ENCODE assay signal across 8 cellular contexts in the genomic region with DNA sequence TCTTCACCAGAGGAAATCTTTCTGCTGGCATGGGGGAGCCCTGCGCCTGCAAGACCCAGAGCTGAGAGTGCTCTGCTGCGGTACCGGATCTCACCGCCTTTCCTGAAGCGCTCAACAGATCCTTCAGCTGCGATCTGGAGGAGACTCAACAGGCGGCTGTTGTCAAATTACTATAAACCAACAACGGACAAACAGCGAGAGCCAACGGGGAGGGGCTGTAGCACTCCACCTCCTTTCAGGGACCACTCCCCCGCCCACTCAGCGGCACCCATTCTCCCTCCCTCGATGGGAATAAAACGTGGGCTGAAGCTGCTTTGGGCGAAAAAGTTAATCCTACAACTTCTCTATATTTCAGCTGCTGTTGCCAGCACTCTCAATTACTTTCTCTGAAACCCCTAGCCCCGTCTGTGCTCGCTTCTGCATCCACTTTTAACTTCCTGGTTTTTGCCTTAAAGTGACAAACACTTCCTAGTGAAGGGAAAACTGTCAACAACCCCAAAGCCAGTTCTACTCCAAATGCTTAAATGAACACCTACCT. TPM values are rescaled to one million over a fixed set of nuclear protein-coding genes. Genes with fewer than 3 reads are reported as not detected.
DNase-seq lines count a peak whose midpoint lies in the region; ATAC-seq and TF ChIP-seq lines count a peak whose summit lies in the region.

Gene FMO5, minus strand, starts transcription at position 147 of the 538 bp plus-strand sequence. CDS start 310 bp downstream, outside the sequence.

- peak within 1 kb of the TSS; percentile 35 for H4K12ac ChIP-seq in trophoblast cell (ENCODE audit: low read depth, low read length)

- peak; percentile 70 for ATAC-seq in GM18868 (IDR thresholded peaks at IDR 0.05; ENCODE audit: unreplicated experiment)
- ATAC-seq in HG03442 (IDR thresholded peaks at IDR 0.05; ENCODE audit: unreplicated experiment), result peak; percentile 55
- peak; percentile 81 for ATAC-seq in activated naive CD8-positive, alpha-beta T cell treated with anti-CD3 and anti-CD28 coated beads, Interleukin-2, amount 50 U/mL, for 24 hours
- peak; percentile 68 to 92 (median 91) for ATAC-seq in heart left ventricle

- no peak within 1 kb of the TSS for H4K91ac ChIP-seq in trophoblast cell (ENCODE audit: low read depth, low read length)

- H3K27ac Mint-ChIP-seq in activated naive CD8-positive, alpha-beta T cell treated with anti-CD3 and anti-CD28 coated beads, Interleukin-2, amount 50 U/mL, for 24 hours, result peak within 1 kb of the TSS; percentile 71

- H3K14ac ChIP-seq in trophoblast cell (ENCODE audit: low read length), result no peak within 1 kb of the TSS

- no peaks in the 10 kb centered on the region for H3K36me3 ChIP-seq in ACC112 (ENCODE audit: insufficient read depth, low read length)
- no peaks in the 10 kb centered on the region for H3K36me3 ChIP-seq in SJSA1
- no peaks in the 10 kb centered on the region for H3K36me3 ChIP-seq in heart left ventricle
- no peaks in the 10 kb centered on the region for H3K36me3 ChIP-seq in trophoblast cell (ENCODE audit: control insufficient read depth in 1 of 2, insufficient read depth in 2 of 2, low read length in 2 of 2)
- H3K36me3 ChIP-seq in urinary bladder (ENCODE audit: insufficient read depth), result no peaks in the 10 kb centered on the region

- no peak within 1 kb of the TSS for H2AK5ac ChIP-seq in trophoblast cell (ENCODE audit: low read length)

- no peak within 1 kb of the TSS for H3K4ac ChIP-seq in trophoblast cell (ENCODE audit: low read depth, low read length)

- H2AFZ ChIP-seq in ACC112 (ENCODE audit: low read length, unreplicated experiment) (peak within 1 kb of the TSS; percentile 99), trophoblast cell (ENCODE audit: insufficient read depth, low read length, poor library complexity) (peak within 1 kb of the TSS; percentile 42)

- 0 to 1% (median 1%) methylated on average over 17 of the region's 17 CpGs for WGBS in heart left ventricle, 4 donors
- no CpG with 5 or more reads among the region's 17 CpGs for WGBS in trophoblast cell (ENCODE audit: extremely low coverage, insufficient coverage, insufficient read length)
- under 1% methylated on average over 17 of the region's 17 CpGs for WGBS in urinary bladder

- intact Hi-C loops in heart left ventricle (cut with DNase I), result loop anchor here in 2 of 10 donors (5.0 kb wide), 2 partner anchors 48 to 53 kb away; partner anchors contain the start of gene PRKAB2 (in 1 of the 2)

- H3K9me3 ChIP-seq in SJSA1 (replicated peaks) (no peaks in the 10 kb centered on the region), heart left ventricle (no peaks in the 10 kb centered on the region), trophoblast cell (ENCODE audit: insufficient read depth, low read depth, low read length) (peaks cover 2% of the 10 kb centered on the region)

- no peak within 1 kb of the TSS for H3K9ac ChIP-seq in trophoblast cell (ENCODE audit: low read length)

- no peak within 1 kb of the TSS for H3K23ac ChIP-seq in trophoblast cell (ENCODE audit: low read length)

- H4K8ac ChIP-seq in trophoblast cell (ENCODE audit: low read depth, low read length), result peak within 1 kb of the TSS; percentile 84

- no peaks in the 10 kb centered on the region for H3K36me3 Mint-ChIP-seq in activated naive CD8-positive, alpha-beta T cell treated with anti-CD3 and anti-CD28 coated beads, Interleukin-2, amount 50 U/mL, for 24 hours (ENCODE audit: low read depth)

- H3K27me3 ChIP-seq in ACC112 (ENCODE audit: insufficient read depth, low read length), result no peaks in the 10 kb centered on the region
- no peaks in the 10 kb centered on the region for H3K27me3 ChIP-seq in SJSA1 (replicated peaks)
- H3K27me3 ChIP-seq in heart left ventricle, result no peaks in the 10 kb centered on the region
- H3K27me3 ChIP-seq in trophoblast cell (ENCODE audit: insufficient read depth, low read length), result no peaks in the 10 kb centered on the region

- no peaks in the 10 kb centered on the region for H3K79me2 ChIP-seq in ACC112 (ENCODE audit: control insufficient read depth, insufficient read depth, low read length, unreplicated experiment)
- no peaks in the 10 kb centered on the region for H3K79me2 ChIP-seq in trophoblast cell (ENCODE audit: control insufficient read depth, insufficient read depth, low read length, poor library complexity)

- peak in 1 of 2 donors; percentile 40 for TF ChIP-seq POLR2A in heart left ventricle (IDR thresholded peaks at IDR 0.05)

- H3K27ac ChIP-seq in ACC112 (ENCODE audit: low read depth, low read length) (no peak within 1 kb of the TSS), SJSA1 (0 out of 2 replicates have a peak within 1 kb of the TSS, but pooled peaks have one; percentile 13), heart left ventricle (peak within 1 kb of the TSS; percentile 44 to 88 (median 66)), trophoblast cell (ENCODE audit: low read depth, low read length) (no peak within 1 kb of the TSS), urinary bladder (ENCODE audit: low read depth) (no peak within 1 kb of the TSS)

- H3K4me3 ChIP-seq in ACC112 (ENCODE audit: low read depth, low read length) (peak within 1 kb of the TSS; percentile 90), SJSA1 (peak within 1 kb of the TSS; percentile 47), heart left ventricle (peak within 1 kb of the TSS; percentile 47 to 88 (median 68)), trophoblast cell (ENCODE audit: low read depth, low read length) (peak within 1 kb of the TSS; percentile 71), urinary bladder (ENCODE audit: low read depth, low read length) (peak within 1 kb of the TSS; percentile 37)

- peak within 1 kb of the TSS; percentile 86 for H3K4me3 Mint-ChIP-seq in activated naive CD8-positive, alpha-beta T cell treated with anti-CD3 and anti-CD28 coated beads, Interleukin-2, amount 50 U/mL, for 24 hours

- peaks cover 13% of the 10 kb centered on the region for H3K4me1 Mint-ChIP-seq in activated naive CD8-positive, alpha-beta T cell treated with anti-CD3 and anti-CD28 coated beads, Interleukin-2, amount 50 U/mL, for 24 hours

- no peaks in the 10 kb centered on the region for H3K9me3 Mint-ChIP-seq in activated naive CD8-positive, alpha-beta T cell treated with anti-CD3 and anti-CD28 coated beads, Interleukin-2, amount 50 U/mL, for 24 hours

- peak in 3 of 12 donors; percentile 10 to 36 (median 18) for TF ChIP-seq CTCF in heart left ventricle (IDR thresholded peaks at IDR 0.05)

- H2BK5ac ChIP-seq in trophoblast cell (ENCODE audit: low read depth, low read length, poor library complexity), result no peak within 1 kb of the TSS

- no peaks in the 10 kb centered on the region for H3K79me1 ChIP-seq in trophoblast cell (ENCODE audit: low read length)

- DNase-seq in SJSA1 (ENCODE audit: low read depth in 1 of 2, low spot score in 2 of 2), result peak; percentile 58 to 59
- peak; percentile 50 for DNase-seq in activated naive CD8-positive, alpha-beta T cell treated with anti-CD3 and anti-CD28 coated beads, Interleukin-2, amount 50 U/mL, for 24 hours
- peak; percentile 62 to 80 (median 70) for DNase-seq in heart left ventricle
- DNase-seq in trophoblast cell, result peak; percentile 67 to 76

- no peak within 1 kb of the TSS for H2BK12ac ChIP-seq in trophoblast cell (ENCODE audit: low read length)

- H3K4me2 ChIP-seq in trophoblast cell (ENCODE audit: low read length), result peak within 1 kb of the TSS; percentile 75

- no peaks in the 10 kb centered on the region for H3K27me3 Mint-ChIP-seq in activated naive CD8-positive, alpha-beta T cell treated with anti-CD3 and anti-CD28 coated beads, Interleukin-2, amount 50 U/mL, for 24 hours

- H3K18ac ChIP-seq in trophoblast cell (ENCODE audit: low read length), result no peak within 1 kb of the TSS

- H3K4me1 ChIP-seq in ACC112 (ENCODE audit: control insufficient read depth, insufficient read depth, low read length, unreplicated experiment) (peaks cover 5% of the 10 kb centered on the region), SJSA1 (replicated peaks) (no peaks in the 10 kb centered on the region), heart left ventricle (peaks cover 0 to 12% (median 4%) of the 10 kb centered on the region in 12 donors), trophoblast cell (ENCODE audit: control insufficient read depth in 1 of 2, insufficient read depth in 2 of 2, low read length in 2 of 2) (no peaks in the 10 kb centered on the region), urinary bladder (ENCODE audit: insufficient read depth) (peaks cover 4% of the 10 kb centered on the region)

- H2BK120ac ChIP-seq in trophoblast cell (ENCODE audit: insufficient read depth, low read length, poor library complexity), result no peak within 1 kb of the TSS

RNA-seq across cellular contexts. Expression of gene FMO5, which starts in this region (rescaled TPM):
- 1.1 and 1.5 TPM in 2 replicates for total RNA-seq in SJSA1 (2014; rRNA removed; shearing (Covaris generic))
- total RNA-seq in heart left ventricle (10 to 100 TPM in 1 of 9 donors, 1 to 10 TPM in 4, under 1 TPM in 4; 0.74 to 17.0 (median 1.2) TPM), urinary bladder (9.5 TPM)
- polyA plus RNA-seq in heart left ventricle (1 to 10 TPM in 1 of 2 donors, under 1 TPM in 1; 0.71 to 1.3 TPM), urinary bladder (4.8 TPM)
- polyA plus RNA-seq in trophoblast cell (2013), result 0.64 and 0.81 TPM in 2 replicates

Comparison
In these comparisons a context has a peak if more than half of its experiments do, and no peak if none do; other contexts are left out.
1. H3K27ac ChIP-seq: peak in SJSA1 (single experiment) and heart left ventricle (12 of 12); none in ACC112 (single experiment), trophoblast cell (single experiment) and urinary bladder (single experiment).
2. H3K4me3 ChIP-seq: peak in every context shown above with its lines; median percentile 90 in ACC112; 71 in trophoblast cell; 68 in heart left ventricle; 47 in SJSA1; 37 in urinary bladder.
3. Peak in every context shown above with its lines, with median percentiles within 50 percentile points of each other: ATAC-seq and DNase-seq.